In genomic region chr1:56362994-56363770, GRCh38 we compare ENCODE assay signal across 1 cellular context.
TF ChIP-seq lines count a peak whose summit lies in the region.

No MANE protein-coding gene starts in this region.

TF ChIP-seq in HepG2, 621 proteins besides CTCF, POLR2A, EP300 and RAD21 (continued from another document):
- TF ChIP-seq ZBTB4 (CRISPR knock-in tag; IDR thresholded peaks at IDR 0.05; ENCODE audit: borderline replicate concordance) (no peak), PHB2 (IDR thresholded peaks at IDR 0.05; ENCODE audit: partially characterized antibody) (no peak), ZBTB40 (IDR thresholded peaks at IDR 0.05) (no peak), ZBTB40 (CRISPR knock-in tag; IDR thresholded peaks at IDR 0.05) (no peak), ZNF431 (CRISPR knock-in tag; IDR thresholded peaks at IDR 0.05; ENCODE audit: borderline replicate concordance, low read depth) (no peak), NFE2 (CRISPR knock-in tag; IDR thresholded peaks at IDR 0.05) (no peak), MTF2 (CRISPR knock-in tag; IDR thresholded peaks at IDR 0.05; ENCODE audit: borderline replicate concordance) (no peak), NFKBIZ (CRISPR knock-in tag; IDR thresholded peaks at IDR 0.05) (no peak), ZNF772 (CRISPR knock-in tag; IDR thresholded peaks at IDR 0.05) (no peak)
